Comparison of ENCODE assay signal across 13 cellular contexts in the genomic region with DNA sequence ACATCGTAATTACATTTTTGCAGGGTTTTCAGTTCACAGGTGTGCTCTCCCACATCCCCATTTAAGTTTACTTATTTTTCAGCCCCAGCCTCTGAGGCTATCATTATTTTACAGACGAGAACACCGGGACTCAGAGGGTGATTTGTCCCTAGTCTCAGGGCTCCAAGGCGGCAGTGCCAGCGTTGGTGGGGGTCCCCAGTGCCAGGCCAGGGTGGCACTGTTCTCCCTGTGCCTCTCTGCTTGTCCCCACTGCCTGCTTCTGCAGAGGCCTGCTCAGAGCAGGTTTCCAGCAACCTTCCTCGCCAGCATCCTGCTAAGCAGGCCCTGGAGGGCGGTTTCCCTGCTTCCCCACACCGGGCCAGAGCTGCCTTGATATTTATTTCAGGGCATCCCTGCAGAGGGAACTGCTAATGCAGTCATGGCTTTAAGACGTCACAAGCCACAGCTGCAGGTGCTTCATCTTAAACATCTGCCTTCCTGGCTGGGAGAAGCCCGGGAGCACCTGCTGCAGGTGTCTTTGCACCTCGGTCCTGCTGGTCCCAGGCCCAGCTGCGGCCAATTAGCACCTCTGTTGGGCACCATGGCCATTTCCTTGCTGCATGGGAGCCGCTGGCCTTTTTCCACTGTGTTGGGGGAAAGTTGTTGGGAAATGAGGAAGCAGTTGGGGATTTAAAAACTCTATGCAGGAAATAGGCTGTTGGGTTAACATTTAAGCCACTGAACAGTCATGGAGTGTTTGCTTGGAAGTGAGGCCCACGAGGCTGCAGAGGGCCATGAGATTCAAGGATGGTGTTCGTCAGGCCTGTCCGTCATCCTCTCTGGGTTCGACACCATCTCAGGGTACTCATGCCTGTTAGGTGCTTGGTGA. TPM values are rescaled to one million over a fixed set of nuclear protein-coding genes. Genes with fewer than 3 reads are reported as not detected.
A peak's percentile ranks its signal among the peaks of the same experiment; 100 is the strongest.
DNase-seq lines count a peak whose midpoint lies in the region; ATAC-seq and TF ChIP-seq lines count a peak whose summit lies in the region.
"Had no signal": no experiment of that assay in that cellular context is flagged by ENCODE, and none has a peak within 500 bp of the region (broad histone marks: within the 10 kb centered on the region; RNA-seq: fewer than 3 reads in every experiment).

No MANE protein-coding gene starts in this region.

- 54% methylated on average over 17 of the region's 17 CpGs; no CpG with 5 or more reads in 1 of the 2 donors for WGBS in transverse colon (ENCODE audit: low coverage in 1 of 2), 2 donors

- in situ Hi-C loops in transverse colon (cut with MboI; ENCODE audit: low pct_ligation_motif_present in 1 of 4, low pct_unique_long_range_greater_than_20kb in 1 of 4, low sequenced_read_pairs in 3 of 4) = no loop called here

- TF ChIP-seq POLR2A in transverse colon (IDR thresholded peaks at IDR 0.05) (no peak), vagina (IDR thresholded peaks at IDR 0.05) (no peak)

- TF ChIP-seq EP300 in transverse colon (IDR thresholded peaks at IDR 0.05; ENCODE audit: low read depth) = no peak

- H3K4me1 ChIP-seq in transverse colon (peaks cover 22 to 57% (median 49%) of the 10 kb centered on the region in 4 donors), vagina (peaks cover 38% of the 10 kb centered on the region)

- H3K27ac ChIP-seq in transverse colon = peak overlapping the region; percentile 43 to 64 (median 57)
- H3K27ac ChIP-seq in vagina = no peak overlapping the region
- H3K27ac ChIP-seq: C4-2B, SJCRH30 had no signal

- peaks cover 84% of the 10 kb centered on the region for H3K4me1 Mint-ChIP-seq in activated naive CD8-positive, alpha-beta T cell (ENCODE audit: low read depth)
- H3K4me1 Mint-ChIP-seq in activated naive CD8-positive, alpha-beta T cell treated with anti-CD3 and anti-CD28 coated beads, Interleukin-2, amount 50 U/mL, for 24 hours = peaks cover 73% of the 10 kb centered on the region
- peaks cover 61% of the 10 kb centered on the region for H3K4me1 Mint-ChIP-seq in endothelial cell (ENCODE audit: unreplicated experiment)

- TF ChIP-seq CTCF in endothelial cell (IDR thresholded peaks at IDR 0.05; ENCODE audit: unreplicated experiment) (no peak), transverse colon (IDR thresholded peaks at IDR 0.05) (no peak), vagina (IDR thresholded peaks at IDR 0.05) (no peak)

- H3K36me3 ChIP-seq in transverse colon (no peaks in the 10 kb centered on the region), vagina (no peaks in the 10 kb centered on the region)
- H3K36me3 ChIP-seq: SJCRH30 had no signal

- H3K27me3 Mint-ChIP-seq in activated naive CD8-positive, alpha-beta T cell = no peaks in the 10 kb centered on the region
- no peaks in the 10 kb centered on the region for H3K27me3 Mint-ChIP-seq in activated naive CD8-positive, alpha-beta T cell treated with anti-CD3 and anti-CD28 coated beads, Interleukin-2, amount 50 U/mL, for 24 hours
- H3K27me3 Mint-ChIP-seq in endothelial cell (ENCODE audit: unreplicated experiment) = peaks cover 5% of the 10 kb centered on the region

- H3K36me3 Mint-ChIP-seq in activated naive CD8-positive, alpha-beta T cell = peaks cover 2% of the 10 kb centered on the region
- H3K36me3 Mint-ChIP-seq in activated naive CD8-positive, alpha-beta T cell treated with anti-CD3 and anti-CD28 coated beads, Interleukin-2, amount 50 U/mL, for 24 hours (ENCODE audit: low read depth) = peaks cover 15% of the 10 kb centered on the region
- H3K36me3 Mint-ChIP-seq in endothelial cell (ENCODE audit: low read depth, unreplicated experiment) = peaks cover 3% of the 10 kb centered on the region

- ATAC-seq in activated naive CD8-positive, alpha-beta T cell treated with anti-CD3 and anti-CD28 coated beads, Interleukin-2, amount 50 U/mL, for 24 hours = no peak

- H3K4me3 ChIP-seq in transverse colon (no peak overlapping the region), vagina (no peak overlapping the region)
- H3K4me3 ChIP-seq: SJCRH30 had no signal

- H3K27ac Mint-ChIP-seq in activated naive CD8-positive, alpha-beta T cell = peak overlapping the region; percentile 90
- H3K27ac Mint-ChIP-seq in activated naive CD8-positive, alpha-beta T cell treated with anti-CD3 and anti-CD28 coated beads, Interleukin-2, amount 50 U/mL, for 24 hours = no peak overlapping the region
- H3K27ac Mint-ChIP-seq in endothelial cell (ENCODE audit: unreplicated experiment) = peak overlapping the region; percentile 80

- H3K9me3 Mint-ChIP-seq in activated naive CD8-positive, alpha-beta T cell (ENCODE audit: low read depth) = no peaks in the 10 kb centered on the region
- H3K9me3 Mint-ChIP-seq in activated naive CD8-positive, alpha-beta T cell treated with anti-CD3 and anti-CD28 coated beads, Interleukin-2, amount 50 U/mL, for 24 hours = peaks cover 5% of the 10 kb centered on the region
- H3K9me3 Mint-ChIP-seq in endothelial cell (ENCODE audit: unreplicated experiment) = no peaks in the 10 kb centered on the region

- intact Hi-C loops in transverse colon (cut with DNase I; ENCODE audit: low total_unique reads) (no loop called here), vagina (cut with DNase I) (no loop called here)

- H3K4me3 Mint-ChIP-seq in activated naive CD8-positive, alpha-beta T cell = peak overlapping the region; percentile 40
- H3K4me3 Mint-ChIP-seq in activated naive CD8-positive, alpha-beta T cell treated with anti-CD3 and anti-CD28 coated beads, Interleukin-2, amount 50 U/mL, for 24 hours = no peak overlapping the region
- H3K4me3 Mint-ChIP-seq in endothelial cell (ENCODE audit: unreplicated experiment) = no peak overlapping the region

- DNase-seq in activated naive CD8-positive, alpha-beta T cell treated with anti-CD3 and anti-CD28 coated beads, Interleukin-2, amount 50 U/mL, for 24 hours = no peak
- DNase-seq in NCI-H345 (lab: John Stamatoyannopoulos, UW) (peak; percentile 80), endothelial cell (ENCODE audit: low spot score) (no peak), transverse colon (peak; percentile 44), vagina (ENCODE audit: extremely low spot score in 2 of 2) (no peak), SIG-M5 (lab: John Stamatoyannopoulos, UW) (no peak)
- no peak for DNase-seq in stimulated activated CD4-positive, alpha-beta T cell treated with anti-CD3 and anti-CD28 coated beads, Interleukin-2, amount 100 ng/mL, for 24 hours
- DNase-seq: activated CD4-positive, CD25-positive, alpha-beta regulatory T cell treated with anti-CD3 and anti-CD28 coated beads, Interleukin-2, amount 50 U/mL, for 72 hours; nucleus accumbens; SJCRH30; stimulated activated CD4-positive, alpha-beta T cell treated with anti-CD3 and anti-CD28 coated beads, Interleukin-4, amount 100 ng/mL, for 1 hour had no signal

- H3K27me3 ChIP-seq in transverse colon = no peaks in the 10 kb centered on the region
- H3K27me3 ChIP-seq in vagina = no peaks in the 10 kb centered on the region
- H3K27me3 ChIP-seq: SJCRH30 had no signal

- H3K9me3 ChIP-seq in transverse colon (no peaks in the 10 kb centered on the region), vagina (no peaks in the 10 kb centered on the region)

RNA-seq across cellular contexts. Expression of gene HPCAL1, which starts 22.8 kb away (rescaled TPM):
- total RNA-seq in endothelial cell (ENCODE audit: unreplicated experiment) (34.6 TPM), transverse colon (100 to 1,000 TPM in 3 of 4 donors, 10 to 100 TPM in 1; 88.9 to 221 (median 129) TPM), vagina (43.7 TPM)

Comparison
In these comparisons a context has a peak if more than half of its experiments do, and no peak if none do; other contexts are left out.
1. DNase-seq: peak in NCI-H345 (single experiment) and transverse colon (single experiment); none in activated naive CD8-positive, alpha-beta T cell treated with anti-CD3 and anti-CD28 coated beads, Interleukin-2, amount 50 U/mL, for 24 hours (single experiment), endothelial cell (single experiment), stimulated activated CD4-positive, alpha-beta T cell treated with anti-CD3 and anti-CD28 coated beads, Interleukin-2, amount 100 ng/mL, for 24 hours (0 of 2), vagina (0 of 2) and SIG-M5 (single experiment).